In genomic region chr11:19557720-19558140, GRCh38 we compare ENCODE assay signal across 8 cellular contexts.
DNase-seq lines count a peak whose midpoint lies in the region; ATAC-seq and TF ChIP-seq lines count a peak whose summit lies in the region.

No MANE protein-coding gene starts in this region.

- H3K4me1 ChIP-seq in sigmoid colon, result peaks cover 0 to 11% (median 4%) of the 10 kb centered on the region in 4 donors

- no peak overlapping the region for H3K27ac ChIP-seq in sigmoid colon

- no peak for ATAC-seq in HG03095 (IDR thresholded peaks at IDR 0.05; ENCODE audit: unreplicated experiment)

- intact Hi-C loops in sigmoid colon (cut with DNase I), result loop anchor here (2.0 to 10.0 kb wide), 5 partner anchors 245 to 797 kb away; no protein-coding TSS in a partner anchor

- TF ChIP-seq EP300 in sigmoid colon (IDR thresholded peaks at IDR 0.05), result no peak

- no peaks in the 10 kb centered on the region for H3K36me3 ChIP-seq in MG63
- no peaks in the 10 kb centered on the region for H3K36me3 ChIP-seq in sigmoid colon

- WGBS in sigmoid colon, 2 donors, result 2 to 5% methylated on average over 7 of the region's 7 CpGs

- H3K9me3 ChIP-seq in MG63, result no peaks in the 10 kb centered on the region
- H3K9me3 ChIP-seq in sigmoid colon, result no peaks in the 10 kb centered on the region

- TF ChIP-seq POLR2A in sigmoid colon (IDR thresholded peaks at IDR 0.05), result no peak

- H3K4me3 ChIP-seq in MG63 (no peak overlapping the region), sigmoid colon (no peak overlapping the region)

- DNase-seq in NK-92 treated with Interleukin-12 subunit alpha and Interleukin-12 subunit beta, amount 100 ng/mL, for 24 hours (lab: John Stamatoyannopoulos, UW), result peak; percentile 34
- DNase-seq in NK-92 (lab: John Stamatoyannopoulos, UW; ENCODE audit: unreplicated experiment), result no peak
- peak; percentile 62 for DNase-seq in MG63
- peak; percentile 40 for DNase-seq in T follicular helper cell (ENCODE audit: low read depth)
- DNase-seq in amniotic stem cell (lab: John Stamatoyannopoulos, UW), result peak; percentile 62
- DNase-seq in hepatic stellate cell (ENCODE audit: low spot score), result peak; percentile 69
- peak; percentile 91 for DNase-seq in sigmoid colon

- H3K27me3 ChIP-seq in MG63, result no peaks in the 10 kb centered on the region
- H3K27me3 ChIP-seq in sigmoid colon, result no peaks in the 10 kb centered on the region

- TF ChIP-seq CTCF in sigmoid colon (IDR thresholded peaks at IDR 0.05), result peak; percentile 74 to 88 (median 78)
